ENCODE assay signal across 8 cellular contexts in the genomic region with DNA sequence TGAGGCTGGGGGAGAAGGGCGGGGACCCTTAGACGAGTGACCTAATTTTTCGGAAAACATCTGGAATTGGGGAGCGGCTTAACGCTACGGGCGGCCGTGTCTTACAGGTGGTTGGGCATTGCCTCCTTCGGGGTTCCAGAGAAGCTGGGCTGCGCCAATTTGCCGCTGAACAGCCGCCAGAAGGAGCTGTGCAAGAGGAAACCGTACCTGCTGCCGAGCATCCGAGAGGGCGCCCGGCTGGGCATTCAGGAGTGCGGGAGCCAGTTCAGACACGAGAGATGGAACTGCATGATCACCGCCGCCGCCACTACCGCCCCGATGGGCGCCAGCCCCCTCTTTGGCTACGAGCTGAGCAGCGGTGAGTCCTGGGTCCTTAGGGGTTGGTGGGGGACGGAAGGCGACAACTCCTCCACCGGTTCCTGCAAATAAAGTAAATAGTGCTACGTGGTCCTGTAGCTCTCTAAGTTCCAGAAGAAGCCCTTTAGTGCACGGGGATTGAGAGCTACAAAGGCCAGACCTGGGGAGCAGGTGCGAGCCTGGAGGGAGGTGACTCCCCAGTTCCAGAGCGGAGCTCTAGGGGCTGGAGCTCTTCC. TPM values are rescaled to one million over a fixed set of nuclear protein-coding genes. Genes with fewer than 3 reads are reported as not detected.
DNase-seq lines count a peak whose midpoint lies in the region; ATAC-seq, FAIRE-seq and TF ChIP-seq lines count a peak whose summit lies in the region.

No MANE protein-coding gene starts in this region.

- dilution Hi-C loops in endothelial cell of umbilical vein (cut with MboI; ENCODE audit: extremely low pct_ligation_motif_present, low sequenced_read_pairs): no loop called here

- FAIRE-seq in GM12891 (lab: Jason Lieb, UNC): peak; percentile 33
- no peak for FAIRE-seq in endothelial cell of umbilical vein (lab: Jason Lieb, UNC)

- BruUV-seq in endothelial cell of umbilical vein (replicated peaks; lab: Mats Ljungman, UMichigan): no TSS peak

- H3K27me3 ChIP-seq in endothelial cell of umbilical vein (ENCODE audit: control insufficient read depth in 2 of 2, insufficient read depth in 2 of 2, low read length in 2 of 2) (peaks cover 40 to 60% of the 10 kb centered on the region in 2 experiments), neural cell (ENCODE audit: insufficient read depth, low read depth, low read length) (peaks cover 67% of the 10 kb centered on the region)

- H3K4me2 ChIP-seq in endothelial cell of umbilical vein (ENCODE audit: insufficient read depth, low read length) (peak overlapping the region; percentile 67), neural cell (ENCODE audit: low read length) (peak overlapping the region; percentile 69)

- DNase-seq in 8988T: peak; percentile 31
- peak; percentile 41 for DNase-seq in GM12891 (ENCODE audit: insufficient read length, low spot score)
- peak; percentile 87 for DNase-seq in RPMI8226
- no peak for DNase-seq in endothelial cell of umbilical vein (ENCODE audit: low read depth, low spot score)
- DNase-seq in NCI-H146 treated with DMSO at 0.1 percent for 48 hours (lab: John Stamatoyannopoulos, UW; ENCODE audit: unreplicated experiment): no peak
- no peak for DNase-seq in NCI-H187 treated with DMSO at 0.1 percent for 48 hours (lab: John Stamatoyannopoulos, UW)

- CTCF ChIA-PET in endothelial cell of umbilical vein (lab: Charles Lee): interaction anchor here (1.0 to 1.7 kb wide), 2 partner anchors 38 to 665 kb away, joined by 4 read pairs; no protein-coding TSS in a partner anchor

- POLR2A ChIA-PET in endothelial cell of umbilical vein (lab: Charles Lee): no interaction called here

- H3K9me2 ChIP-seq in neural cell (ENCODE audit: insufficient read depth, low read length): no peaks in the 10 kb centered on the region

- H3K9me3 ChIP-seq in endothelial cell of umbilical vein (replicated peaks; ENCODE audit: control insufficient read depth, insufficient read depth, low read length): no peaks in the 10 kb centered on the region
- peaks cover 3% of the 10 kb centered on the region for H3K9me3 ChIP-seq in neural cell (ENCODE audit: low read length)

- H3K9ac ChIP-seq in endothelial cell of umbilical vein (replicated peaks; ENCODE audit: extremely low read depth, insufficient read depth, low read length) (no peak overlapping the region), neural cell (ENCODE audit: low read length) (no peak overlapping the region)

- H3K27ac ChIP-seq in endothelial cell of umbilical vein (ENCODE audit: insufficient read depth, low read depth, low read length) (no peak overlapping the region), neural cell (ENCODE audit: low read length) (no peak overlapping the region)

- peak; percentile 40 for ATAC-seq in HG02870 (IDR thresholded peaks at IDR 0.05; ENCODE audit: unreplicated experiment)

- H3K36me3 ChIP-seq in endothelial cell of umbilical vein (ENCODE audit: control insufficient read depth in 2 of 2, extremely low read depth in 1 of 2, insufficient read depth in 2 of 2, low read length in 2 of 2): no peaks in the 10 kb centered on the region
- no peaks in the 10 kb centered on the region for H3K36me3 ChIP-seq in neural cell (ENCODE audit: insufficient read depth, low read length)

- no peaks in the 10 kb centered on the region for H4K20me1 ChIP-seq in endothelial cell of umbilical vein (replicated peaks; ENCODE audit: control insufficient read depth, extremely low read depth, insufficient read depth, low read length)
- H4K20me1 ChIP-seq in neural cell (ENCODE audit: insufficient read depth): no peaks in the 10 kb centered on the region

- no peak for TF ChIP-seq POLR2A in GM12891 (IDR thresholded peaks at IDR 0.05; ENCODE audit: low read depth, low read length)
- no peak for TF ChIP-seq POLR2A in endothelial cell of umbilical vein (IDR thresholded peaks at IDR 0.05; ENCODE audit: low read depth, low read length)

- intact Hi-C loops in endothelial cell of umbilical vein (cut with micrococcal nuclease): no loop called here

- H2AFZ ChIP-seq in endothelial cell of umbilical vein (ENCODE audit: low read depth, low read length): no peak overlapping the region
- H2AFZ ChIP-seq in neural cell (ENCODE audit: low read depth, low read length): no peak overlapping the region

- TF ChIP-seq EP300 in neural cell (conservative IDR thresholded peaks at IDR 0.05; ENCODE audit: poor library complexity, severe bottlenecking): no peak

- peaks cover 12% of the 10 kb centered on the region for H3K4me1 ChIP-seq in endothelial cell of umbilical vein (ENCODE audit: control insufficient read depth, extremely low read depth, insufficient read depth, low read length)

- H3F3A ChIP-seq in neural cell (ENCODE audit: insufficient read depth, low read length, poor library complexity, severe bottlenecking): no peaks in the 10 kb centered on the region

- no peak for TF ChIP-seq CTCF in endothelial cell of umbilical vein (IDR thresholded peaks at IDR 0.05; ENCODE audit: extremely low read depth in 1 of 2, insufficient read depth in 1 of 2, low read depth in 1 of 2, low read length in 2 of 2)
- TF ChIP-seq CTCF in neural cell (IDR thresholded peaks at IDR 0.05; ENCODE audit: poor library complexity, severe bottlenecking): peak; percentile 26

- no peak overlapping the region for H3K4me3 ChIP-seq in endothelial cell of umbilical vein (replicated peaks in 1 of 3; ENCODE audit: insufficient read depth in 1 of 3, low read depth in 1 of 3, low read length in 3 of 3)
- H3K4me3 ChIP-seq in neural cell (ENCODE audit: low read length): peak overlapping the region; percentile 65

- no peaks in the 10 kb centered on the region for H3K9me1 ChIP-seq in endothelial cell of umbilical vein (replicated peaks; ENCODE audit: control insufficient read depth, extremely low read depth, insufficient read depth, low read length)

- H3K79me2 ChIP-seq in endothelial cell of umbilical vein (ENCODE audit: control insufficient read depth, insufficient read depth, low read length): no peaks in the 10 kb centered on the region
- H3K79me2 ChIP-seq in neural cell (replicated peaks; ENCODE audit: insufficient read depth, low read length): no peaks in the 10 kb centered on the region

- TF ChIP-seq RAD21 in neural cell (conservative IDR thresholded peaks at IDR 0.05): no peak

TF ChIP-seq in GM12891, 5 proteins besides CTCF, POLR2A, EP300 and RAD21:
- TF ChIP-seq TAF1 (IDR thresholded peaks at IDR 0.05; ENCODE audit: low read depth, low read length) (no peak), POU2F2 (IDR thresholded peaks at IDR 0.05; ENCODE audit: low read depth, low read length) (no peak), SPI1 (IDR thresholded peaks at IDR 0.05; ENCODE audit: low read depth, low read length) (no peak), POLR2AphosphoS5 (IDR thresholded peaks at IDR 0.05; ENCODE audit: low read depth, low read length) (no peak), PAX5 (IDR thresholded peaks at IDR 0.05; ENCODE audit: insufficient read depth, low read length, severe bottlenecking) (no peak)
TF ChIP-seq in GM12891: peak in this region for 0.

TF ChIP-seq in endothelial cell of umbilical vein, 7 proteins besides CTCF, POLR2A, EP300 and RAD21:
- TF ChIP-seq MAX (IDR thresholded peaks at IDR 0.05; ENCODE audit: insufficient read depth, insufficient read length) (no peak), EZH2 (IDR thresholded peaks at IDR 0.05; ENCODE audit: borderline replicate concordance, low read depth, low read length, severe bottlenecking) (peak; percentile 96), MYC (IDR thresholded peaks at IDR 0.05; ENCODE audit: low read depth, low read length) (no peak), POLR2AphosphoS5 (IDR thresholded peaks at IDR 0.05; ENCODE audit: insufficient read depth, low read depth, low read length) (no peak), FOS (IDR thresholded peaks at IDR 0.05; ENCODE audit: borderline replicate concordance, insufficient read depth, low read length) (no peak), JUN (IDR thresholded peaks at IDR 0.05; ENCODE audit: borderline replicate concordance, insufficient read depth, insufficient read length, low read depth) (no peak), GATA2 (IDR thresholded peaks at IDR 0.05; ENCODE audit: insufficient read depth, insufficient read length, low read depth, low read length) (no peak)

TF ChIP-seq in neural cell, 6 proteins besides CTCF, POLR2A, EP300 and RAD21 (continues in another document):
- TF ChIP-seq SMC3 (conservative IDR thresholded peaks at IDR 0.05; ENCODE audit: poor library complexity) (no peak), TAF1 (IDR thresholded peaks at IDR 0.05; ENCODE audit: low read depth) (no peak), POLR2AphosphoS5 (IDR thresholded peaks at IDR 0.05) (no peak), EZH2 (IDR thresholded peaks at IDR 0.05; ENCODE audit: borderline replicate concordance, insufficient read depth, low read length, poor library complexity, severe bottlenecking) (no peak), MXI1 (conservative IDR thresholded peaks at IDR 0.05; ENCODE audit: poor library complexity, severe bottlenecking) (no peak)

RNA-seq across cellular contexts. Expression of gene WNT16, which starts 0.8 kb away (rescaled TPM):
- polyA plus RNA-seq in GM12891 (2012; ENCODE audit: low read depth, missing spikeins): not detected
- total RNA-seq in endothelial cell of umbilical vein: not detected in 2 replicates
- polyA plus RNA-seq in endothelial cell of umbilical vein (not detected in 2 replicates), neural cell (not detected in 2 replicates)
- not detected in 2 replicates for polyA plus RNA-seq in endothelial cell of umbilical vein (2011; cell fraction: cytosol; rRNA removed)
- not detected in 2 replicates for polyA plus RNA-seq in endothelial cell of umbilical vein (2011; cell fraction: nucleus; rRNA removed)
- polyA plus RNA-seq in endothelial cell of umbilical vein (2012): not detected in 2 replicates
- polyA minus RNA-seq in endothelial cell of umbilical vein (not detected in 2 replicates), neural cell (not detected in 2 replicates)
- not detected for polyA minus RNA-seq in endothelial cell of umbilical vein (2011; cell fraction: cytosol; rRNA and poly(A)+ RNA removed)
- not detected in 2 replicates for polyA minus RNA-seq in endothelial cell of umbilical vein (2011; cell fraction: nucleus; rRNA and poly(A)+ RNA removed)

Comparison
In these comparisons a context has a peak if more than half of its experiments do, and no peak if none do; other contexts are left out.
1. DNase-seq: peak in 8988T (single experiment), GM12891 (single experiment) and RPMI8226 (single experiment); none in endothelial cell of umbilical vein (single experiment), NCI-H146 treated with DMSO at 0.1 percent for 48 hours (single experiment) and NCI-H187 treated with DMSO at 0.1 percent for 48 hours (single experiment).